ENCODE assay signal across 27 cellular contexts in genomic region chr15:52509500-52510244, GRCh38. TPM values are rescaled to one million over a fixed set of nuclear protein-coding genes. Genes with fewer than 3 reads are reported as not detected.
DNase-seq lines count a peak whose midpoint lies in the region; ATAC-seq and TF ChIP-seq lines count a peak whose summit lies in the region.
"Had no signal": no experiment of that assay in that cellular context is flagged by ENCODE, and none has a peak within 500 bp of the region (broad histone marks: within the 10 kb centered on the region; RNA-seq: fewer than 3 reads in every experiment).

No MANE protein-coding gene starts in this region.

- H3K4me2 ChIP-seq in Karpas-422 (ENCODE audit: low read depth, low read length, poor library complexity, severe bottlenecking) (peak overlapping the region; percentile 5), smooth muscle cell (peak overlapping the region; percentile 42)
- H3K4me2 ChIP-seq: BLaER1 treated with 17β-estradiol and CSF1 and Interleukin-3, amounts not matched to agents 10 nM and 100 nM had no signal

- intact Hi-C loops in mucosa of descending colon (cut with DNase I, micrococcal nuclease): no loop called here

- no peak for ATAC-seq in mucosa of descending colon
- ATAC-seq: activated CD4-positive, CD25-positive, alpha-beta regulatory T cell treated with anti-CD3 and anti-CD28 coated beads, Interleukin-2, amount 50 U/mL, for 24 hours; left colon had no signal

- no peak for DNase-seq in Karpas-422
- peak; percentile 46 for DNase-seq in medulla oblongata (ENCODE audit: extremely low spot score)
- no peak for DNase-seq in smooth muscle cell (lab: John Stamatoyannopoulos, UW; ENCODE audit: unreplicated experiment)
- DNase-seq in islet precursor cell: no peak
- DNase-seq in GM13976 (ENCODE audit: low spot score): no peak
- DNase-seq in mucosa of descending colon: no peak
- DNase-seq: activated CD4-positive, alpha-beta memory T cell treated with anti-CD3 and anti-CD28 coated beads, Interleukin-2, amount 10 ng/mL, durations not matched to agents 7 days and 5 days; activated CD8-positive, alpha-beta memory T cell treated with anti-CD3 and anti-CD28 coated beads, Interleukin-2, amount 50 U/mL, for 48 hours; activated naive CD8-positive, alpha-beta T cell treated with anti-CD3 and anti-CD28 coated beads, Interleukin-2, amount 10 ng/mL, durations not matched to agents 7 days and 5 days; central memory CD4-positive, alpha-beta T cell; DMS79 treated with DMSO at 0.1 percent for 48 hours; GF-D8; HCEC 1CT; heart left ventricle; left colon; mesenchymal stem cell; naive B cell; NCI-H1417; NCI-H2029 treated with DMSO at 0.1 percent for 48 hours; NCI-H226; NCI-H69; occipital lobe; stimulated activated CD4-positive, alpha-beta T cell treated with anti-CD3 and anti-CD28 coated beads, Interleukin-2, amount 100 ng/mL, for 24 hours; trophoblast cell had no signal

- in situ Hi-C loops in GM13976 (cut with MboI; ENCODE audit: low sequenced_read_pairs, unreplicated experiment): no loop called here

- H3K79me2 ChIP-seq in Karpas-422 (ENCODE audit: low read length): peaks cover 91% of the 10 kb centered on the region
- peaks cover 89% of the 10 kb centered on the region for H3K79me2 ChIP-seq in smooth muscle cell (ENCODE audit: low read depth)

- 0 out of 2 replicates have a peak overlapping the region, but pooled peaks have one; percentile 15 for H3K9ac ChIP-seq in Karpas-422 (ENCODE audit: low read length)
- no peak overlapping the region for H3K9ac ChIP-seq in smooth muscle cell (ENCODE audit: low read depth)
- H3K9ac ChIP-seq: BLaER1 treated with 17β-estradiol and CSF1 and Interleukin-3, amounts not matched to agents 10 nM and 100 nM had no signal

- H3K4me3 ChIP-seq in Karpas-422 (ENCODE audit: low read length): no peak overlapping the region
- no peak overlapping the region for H3K4me3 ChIP-seq in smooth muscle cell
- no peak overlapping the region for H3K4me3 ChIP-seq in mucosa of descending colon
- H3K4me3 ChIP-seq: BLaER1 treated with 17β-estradiol and CSF1 and Interleukin-3, amounts not matched to agents 10 nM and 100 nM; heart left ventricle had no signal

- H3K4me1 ChIP-seq in Karpas-422 (ENCODE audit: low read length) (peaks cover 50% of the 10 kb centered on the region), smooth muscle cell (ENCODE audit: low read depth) (peaks cover 21% of the 10 kb centered on the region), mucosa of descending colon (ENCODE audit: low read depth) (no peaks in the 10 kb centered on the region)

- H3K9me3 ChIP-seq in Karpas-422 (ENCODE audit: low read length) (no peaks in the 10 kb centered on the region), smooth muscle cell (replicated peaks; ENCODE audit: low read depth) (no peaks in the 10 kb centered on the region), mucosa of descending colon (no peaks in the 10 kb centered on the region)
- H3K9me3 ChIP-seq: BLaER1 treated with 17β-estradiol and CSF1 and Interleukin-3, amounts not matched to agents 10 nM and 100 nM; heart left ventricle had no signal

- TF ChIP-seq CTCF in smooth muscle cell (IDR thresholded peaks at IDR 0.05; ENCODE audit: borderline replicate concordance, insufficient read depth, poor library complexity, severe bottlenecking): no peak
- TF ChIP-seq CTCF in GM13976 (IDR thresholded peaks at IDR 0.05; ENCODE audit: borderline replicate concordance, control extremely low read depth, extremely low read depth, insufficient read depth, missing control alignments): no peak
- TF ChIP-seq CTCF in mucosa of descending colon (IDR thresholded peaks at IDR 0.05): no peak

- WGBS in smooth muscle cell (ENCODE audit: low lambda C conversion rate): 28% methylated on average over 3 of the region's 3 CpGs

- peak overlapping the region; percentile 41 for H3K27ac ChIP-seq in Karpas-422 (ENCODE audit: low read length)
- H3K27ac ChIP-seq in angular gyrus (ENCODE audit: low read depth, low read length): peak overlapping the region; percentile 70
- peak overlapping the region; percentile 42 for H3K27ac ChIP-seq in smooth muscle cell (ENCODE audit: low read depth)
- H3K27ac ChIP-seq: BLaER1 treated with 17β-estradiol and CSF1 and Interleukin-3, amounts not matched to agents 10 nM and 100 nM had no signal

- H3K36me3 ChIP-seq in Karpas-422 (ENCODE audit: insufficient read depth, low read length): no peaks in the 10 kb centered on the region
- no peaks in the 10 kb centered on the region for H3K36me3 ChIP-seq in smooth muscle cell (ENCODE audit: low read depth)
- H3K36me3 ChIP-seq in mucosa of descending colon (ENCODE audit: low read depth): no peaks in the 10 kb centered on the region
- H3K36me3 ChIP-seq: BLaER1 treated with 17β-estradiol and CSF1 and Interleukin-3, amounts not matched to agents 10 nM and 100 nM; heart left ventricle had no signal

- H2AFZ ChIP-seq in Karpas-422 (ENCODE audit: low read length) (no peak overlapping the region), smooth muscle cell (ENCODE audit: low read depth) (no peak overlapping the region)

- H3K27me3 ChIP-seq in Karpas-422 (ENCODE audit: low read length): no peaks in the 10 kb centered on the region
- H3K27me3 ChIP-seq in smooth muscle cell (ENCODE audit: low read depth): no peaks in the 10 kb centered on the region
- H3K27me3 ChIP-seq: BLaER1 treated with 17β-estradiol and CSF1 and Interleukin-3, amounts not matched to agents 10 nM and 100 nM; heart left ventricle had no signal

- H4K20me1 ChIP-seq in Karpas-422 (ENCODE audit: insufficient read depth, low read depth, low read length) (no peaks in the 10 kb centered on the region), smooth muscle cell (ENCODE audit: low read depth) (peaks cover 60% of the 10 kb centered on the region)

- H3K9me2 ChIP-seq in Karpas-422 (replicated peaks; ENCODE audit: insufficient read depth, low read length): no peaks in the 10 kb centered on the region

- H3F3A ChIP-seq in smooth muscle cell (ENCODE audit: low read depth): no peaks in the 10 kb centered on the region

RNA-seq across cellular contexts. Expression of gene MYO5A, which starts 19.0 kb away (rescaled TPM):
- 34.8 and 50.1 TPM in 2 replicates for total RNA-seq in Karpas-422 (2014; rRNA removed; shearing (Covaris generic); ENCODE audit: low replicate concordance)
- total RNA-seq in smooth muscle cell (68.8 and 72.1 TPM in 2 replicates), mucosa of descending colon (10 to 100 TPM in 2 of 3 donors, 1 to 10 TPM in 1; 4.1 to 26.7 (median 12.6) TPM)
- polyA plus RNA-seq in smooth muscle cell: 22.4 and 29.4 TPM in 2 replicates

RNA-seq across cellular contexts. Expression of gene ARPP19, which starts 59.2 kb away (rescaled TPM):
- total RNA-seq in Karpas-422 (2014; rRNA removed; shearing (Covaris generic); ENCODE audit: low replicate concordance): 56.9 and 118 TPM in 2 replicates
- total RNA-seq in smooth muscle cell: 138 and 185 TPM in 2 replicates
- 58.4 and 60.1 TPM in 2 replicates for polyA plus RNA-seq in smooth muscle cell
- 100 to 1,000 TPM in 2 of 3 donors, 10 to 100 TPM in 1; 64.5 to 201 (median 108) TPM for total RNA-seq in mucosa of descending colon
